ENCODE assay signal across 19 cellular contexts in genomic region chr6:43788305-43788704, GRCh38. TPM values are rescaled to one million over a fixed set of nuclear protein-coding genes. Genes with fewer than 3 reads are reported as not detected.
A peak's percentile ranks its signal among the peaks of the same experiment; 100 is the strongest.
DNase-seq lines count a peak whose midpoint lies in the region; ATAC-seq, FAIRE-seq and TF ChIP-seq lines count a peak whose summit lies in the region.
"Had no signal": no experiment of that assay in that cellular context is flagged by ENCODE, and none has a peak within 500 bp of the region (broad histone marks: within the 10 kb centered on the region; RNA-seq: fewer than 3 reads in every experiment).

No MANE protein-coding gene starts in this region.

- H3K79me1 ChIP-seq in mesenchymal stem cell (replicated peaks; ENCODE audit: low read length, poor library complexity, severe bottlenecking), result peaks cover 17% of the 10 kb centered on the region

- peak overlapping the region in 1 of 2 experiments; percentile 15 for H2BK12ac ChIP-seq in mesenchymal stem cell (ENCODE audit: low read length in 2 of 2)

- no peak for TF ChIP-seq CTCF in A549 (IDR thresholded peaks at IDR 0.05)
- no peak for TF ChIP-seq CTCF in HCT116 (IDR thresholded peaks at IDR 0.05 in 2 of 3, conservative IDR thresholded peaks at IDR 0.05 in 1 of 3; ENCODE audit: borderline replicate concordance in 1 of 3, insufficient read depth in 1 of 3, low read depth in 2 of 3, low read length in 2 of 3)
- TF ChIP-seq CTCF in GM12878 (IDR thresholded peaks at IDR 0.05 in 2 of 3, conservative IDR thresholded peaks at IDR 0.05 in 1 of 3; ENCODE audit: control insufficient read depth in 2 of 3, extremely low read depth in 1 of 3, insufficient read depth in 1 of 3, low read depth in 3 of 3, low read length in 3 of 3), result no peak
- TF ChIP-seq CTCF in GM13976 (IDR thresholded peaks at IDR 0.05; ENCODE audit: borderline replicate concordance, control extremely low read depth, extremely low read depth, insufficient read depth, missing control alignments), result no peak

- no peak overlapping the region for H2BK5ac ChIP-seq in mesenchymal stem cell (ENCODE audit: low read depth, low read length, poor library complexity, severe bottlenecking)

- H3K36me3 ChIP-seq in HCT116 (ENCODE audit: control insufficient read depth in 1 of 2, insufficient read depth in 2 of 2, low read length in 2 of 2) (peaks cover 8 to 28% of the 10 kb centered on the region in 2 experiments; a peak in 2 of 4 replicates), GM12878 (ENCODE audit: control insufficient read depth in 2 of 2, insufficient read depth in 2 of 2, low read length in 1 of 2) (peaks cover 6 to 9% of the 10 kb centered on the region in 2 experiments), mesenchymal stem cell (ENCODE audit: control insufficient read depth in 1 of 2, insufficient read depth in 2 of 2, low read depth in 1 of 2, low read length in 2 of 2) (peaks cover 29 to 37% of the 10 kb centered on the region in 2 experiments)

- H3K27me3 ChIP-seq in HCT116 (ENCODE audit: insufficient read depth, low read length) (no peaks in the 10 kb centered on the region), GM12878 (replicated peaks in 1 of 2; ENCODE audit: control insufficient read depth in 2 of 2, insufficient read depth in 2 of 2, low read length in 1 of 2) (no peaks in the 10 kb centered on the region), mesenchymal stem cell (ENCODE audit: control insufficient read depth in 1 of 2, insufficient read depth in 1 of 2, low read length in 2 of 2) (no peaks in the 10 kb centered on the region)

- H2BK15ac ChIP-seq in mesenchymal stem cell (ENCODE audit: low read depth, poor library complexity, severe bottlenecking), result no peak overlapping the region

- no peak overlapping the region for H3K4ac ChIP-seq in mesenchymal stem cell (ENCODE audit: low read depth in 1 of 2, low read length in 2 of 2)

- H3K9ac ChIP-seq in HCT116 (ENCODE audit: low read length) (no peak overlapping the region), GM12878 (ENCODE audit: control insufficient read depth, insufficient read depth, low read length) (no peak overlapping the region), mesenchymal stem cell (ENCODE audit: low read length) (no peak overlapping the region)

- H2AK5ac ChIP-seq in mesenchymal stem cell (ENCODE audit: low read length, severe bottlenecking), result no peak overlapping the region

- H3K18ac ChIP-seq in mesenchymal stem cell (ENCODE audit: low read depth in 1 of 2, low read length in 2 of 2), result no peak overlapping the region

- H3K4me1 ChIP-seq in A549 (no peaks in the 10 kb centered on the region), HCT116 (ENCODE audit: control insufficient read depth in 1 of 2, insufficient read depth in 2 of 2, low read length in 2 of 2) (no peaks in the 10 kb centered on the region), GM12878 (ENCODE audit: control insufficient read depth, insufficient read depth, low read length) (no peaks in the 10 kb centered on the region), mesenchymal stem cell (ENCODE audit: control insufficient read depth, insufficient read depth, low read depth, low read length) (no peaks in the 10 kb centered on the region)

- in situ Hi-C loops in GM12878 (cut with MboI) (no loop called here), GM13976 (cut with MboI; ENCODE audit: low sequenced_read_pairs, unreplicated experiment) (no loop called here)

- TF ChIP-seq EP300 in A549 (IDR thresholded peaks at IDR 0.05) (no peak), GM12878 (IDR thresholded peaks at IDR 0.05; ENCODE audit: borderline replicate concordance in 1 of 2, control insufficient read depth in 1 of 2, low read depth in 2 of 2, low read length in 2 of 2) (no peak)

- H4K20me1 ChIP-seq in HCT116 (ENCODE audit: insufficient read depth) (no peaks in the 10 kb centered on the region), GM12878 (ENCODE audit: control insufficient read depth, insufficient read depth) (no peaks in the 10 kb centered on the region)

- DNase-seq in A549 (ENCODE audit: low read depth in 1 of 2, low spot score in 1 of 2) (no peak), HCT116 (ENCODE audit: low read depth, low spot score) (no peak), GM12878 (ENCODE audit: low read depth, low spot score) (no peak), mesenchymal stem cell (no peak), SW 1271 (lab: John Stamatoyannopoulos, UW) (no peak), GM13976 (ENCODE audit: low spot score) (no peak)
- DNase-seq: CD4-positive, CD25-positive, alpha-beta regulatory T cell; DMS 273 treated with DMSO at 0.1 percent for 48 hours; DMS79 treated with DMSO at 0.1 percent for 48 hours; NCI-H1092; NCI-H1436; NCI-H1930; NCI-H2227 treated with DMSO at 0.1 percent for 48 hours; NCI-H510A; NCI-H774 had no signal

- H2AFZ ChIP-seq in HCT116 (ENCODE audit: low read depth, low read length, poor library complexity, severe bottlenecking) (no peak overlapping the region), GM12878 (ENCODE audit: control insufficient read depth, low read depth, low read length) (no peak overlapping the region), mesenchymal stem cell (ENCODE audit: low read depth, low read length) (no peak overlapping the region)
- H2AFZ ChIP-seq: GM23338 had no signal

- CTCF ChIA-PET in A549 (lab: Yijun Ruan, JAX) (interaction anchor here (1.9 kb wide), 1 partner anchor 18 kb away, joined by 6 read pairs; the partner anchor contains the start of gene VEGFA), HCT116 (lab: Charles Lee) (interaction anchor here (1.7 kb wide), 2 partner anchors 18 to 164 kb away, joined by 3 to 8 read pairs; partner anchors contain the start of gene VEGFA), GM12878 (lab: Yijun Ruan, JAX) (interaction anchor here (2.0 kb wide), 1 partner anchor 14 kb away, joined by 4 read pairs; no protein-coding TSS in a partner anchor)

- no peaks in the 10 kb centered on the region for H3K9me2 ChIP-seq in HCT116 (ENCODE audit: insufficient read depth)

- no peaks in the 10 kb centered on the region for H3K79me2 ChIP-seq in HCT116 (ENCODE audit: insufficient read depth, low read length)
- H3K79me2 ChIP-seq in GM12878 (ENCODE audit: control insufficient read depth, insufficient read depth, low read length), result no peaks in the 10 kb centered on the region

- H3K9me3 ChIP-seq in A549, result no peaks in the 10 kb centered on the region
- no peaks in the 10 kb centered on the region for H3K9me3 ChIP-seq in HCT116 (ENCODE audit: control insufficient read depth in 1 of 2, insufficient read depth in 1 of 2, low read depth in 1 of 2, low read length in 2 of 2)
- no peaks in the 10 kb centered on the region for H3K9me3 ChIP-seq in GM12878 (replicated peaks; ENCODE audit: control insufficient read depth, insufficient read depth, low read length)
- H3K9me3 ChIP-seq in mesenchymal stem cell (ENCODE audit: control insufficient read depth, low read length), result no peaks in the 10 kb centered on the region

- peak overlapping the region; percentile 34 for H4K91ac ChIP-seq in mesenchymal stem cell (ENCODE audit: low read length)

- H3K23ac ChIP-seq in mesenchymal stem cell (ENCODE audit: low read length in 2 of 2), result no peak overlapping the region

- H3K14ac ChIP-seq in mesenchymal stem cell (ENCODE audit: low read length in 2 of 2), result peak overlapping the region in 1 of 2 experiments; percentile 44

- H4K8ac ChIP-seq in mesenchymal stem cell (ENCODE audit: low read length), result no peak overlapping the region

- RAD21 ChIA-PET in HCT116 (lab: Charles Lee; ENCODE audit: low non-redundant PET in 1 of 2, low total read pairs in 2 of 2, uncharacterized antibody in 2 of 2, unreplicated experiment in 2 of 2) (interaction anchor here in 1 of 2 experiments (0.7 kb wide), 1 partner anchor 166 kb away, joined by 7 read pairs; no protein-coding TSS in a partner anchor), GM12878 (lab: Charles Lee; ENCODE audit: unreplicated experiment) (interaction anchor here (0.7 kb wide), 2 partner anchors 150 to 198 kb away, joined by 3 to 4 read pairs; no protein-coding TSS in a partner anchor)

- no peak overlapping the region for H3K27ac ChIP-seq in A549
- no peak overlapping the region for H3K27ac ChIP-seq in HCT116 (ENCODE audit: low read depth, low read length)
- no peak overlapping the region for H3K27ac ChIP-seq in GM12878 (ENCODE audit: control insufficient read depth, insufficient read depth)
- no peak overlapping the region for H3K27ac ChIP-seq in mesenchymal stem cell (ENCODE audit: low read length, poor library complexity, severe bottlenecking)

- H3K4me2 ChIP-seq in A549 (no peak overlapping the region), HCT116 (ENCODE audit: low read length) (no peak overlapping the region), GM12878 (ENCODE audit: control insufficient read depth, insufficient read depth) (no peak overlapping the region), mesenchymal stem cell (ENCODE audit: low read length, poor library complexity, severe bottlenecking) (no peak overlapping the region)
- H3K4me2 ChIP-seq: GM23338 had no signal

- ATAC-seq in A549, result no peak
- no peak for ATAC-seq in HCT116
- ATAC-seq in GM12878, result no peak
- no peak for ATAC-seq in GM21737 (IDR thresholded peaks at IDR 0.05; ENCODE audit: unreplicated experiment)
- ATAC-seq in HG03039 (IDR thresholded peaks at IDR 0.05; ENCODE audit: unreplicated experiment), result no peak

- WGBS in A549 (ENCODE audit: missing lambda C conversion rate), result 88% methylated on average over 5 of the region's 5 CpGs
- WGBS in GM12878 (ENCODE audit: insufficient coverage, insufficient replicate concordance, low lambda C conversion rate, missing lambda C conversion rate), result 72% methylated on average over 5 of the region's 5 CpGs
- WGBS in mesenchymal stem cell, result 96% methylated on average over 4 of the region's 5 CpGs

- FAIRE-seq in A549 (lab: Jason Lieb, UNC), result no peak
- FAIRE-seq in GM12878 (lab: Jason Lieb, UNC), result no peak
- FAIRE-seq: A204.1 had no signal

- intact Hi-C loops in HCT116 (cut with micrococcal nuclease), result no loop called here
- intact Hi-C loops in GM12878 (cut with micrococcal nuclease; ENCODE audit: unreplicated experiment), result no loop called here

- POLR2A ChIA-PET in A549 (lab: Yijun Ruan, JAX) (no interaction called here), HCT116 (lab: Charles Lee) (interaction anchor here (0.7 to 1.5 kb wide), 2 partner anchors 18 to 47 kb away, joined by 3 to 6 read pairs; partner anchors contain the start of gene VEGFA), GM12878 (lab: Charles Lee) (interaction anchor here (0.7 to 0.8 kb wide), 3 partner anchors 9 to 94 kb away, joined by 3 to 4 read pairs (median 4); no protein-coding TSS in a partner anchor)

- H3K4me3 ChIP-seq in A549 (no peak overlapping the region), HCT116 (replicated peaks in 1 of 2; ENCODE audit: low read depth in 1 of 2, low read length in 2 of 2) (no peak overlapping the region), GM12878 (no peak overlapping the region), mesenchymal stem cell (ENCODE audit: insufficient read depth in 1 of 2, low read depth in 1 of 2, low read length in 2 of 2) (no peak overlapping the region)
- H3K4me3 ChIP-seq: GM23338 had no signal

- TF ChIP-seq POLR2A in A549 (IDR thresholded peaks at IDR 0.05; ENCODE audit: low read length) (no peak), HCT116 (IDR thresholded peaks at IDR 0.05; ENCODE audit: borderline replicate concordance, extremely low read depth, insufficient read depth, insufficient read length) (no peak), GM12878 (IDR thresholded peaks at IDR 0.05; ENCODE audit: low read depth, low read length) (no peak)

- TSS peak; percentile 3 for BruUV-seq in HCT116 (replicated peaks; lab: Mats Ljungman, UMichigan)
- BruUV-seq in GM12878 (replicated peaks; lab: Mats Ljungman, UMichigan), result no TSS peak

- no peak for TF ChIP-seq RAD21 in A549 (conservative IDR thresholded peaks at IDR 0.05 in 1 of 2, IDR thresholded peaks at IDR 0.05 in 1 of 2)
- no peak for TF ChIP-seq RAD21 in HCT116 (IDR thresholded peaks at IDR 0.05; ENCODE audit: low read depth)
- no peak for TF ChIP-seq RAD21 in GM12878 (IDR thresholded peaks at IDR 0.05; ENCODE audit: insufficient read depth, low read depth, low read length)

- no peak overlapping the region for H2BK120ac ChIP-seq in mesenchymal stem cell (ENCODE audit: low read depth, low read length)

- SMC1A ChIA-PET in GM12878 (lab: Charles Lee; ENCODE audit: uncharacterized antibody, unreplicated experiment), result no interaction called here

RNA-seq across cellular contexts. Expression of gene VEGFA, which starts 18.3 kb away (rescaled TPM):
- polyA plus RNA-seq in A549 (2011; rRNA removed) (83.7 and 101 TPM in 2 replicates), A549 (2017; fragmentation: RNase III; extraction: RNeasy Plus Mini Kit Qiagen cat#74134 plus additional on column Dnase treatment) (35.4 to 41.1 TPM (median 35.8 TPM) in 3 replicates), GM12878 (2011; rRNA removed) (86.0 and 140 TPM in 2 replicates), GM12878 (2014; fragmentation: Illumina TruSeq; extraction: Trizol) (18.1 and 22.4 TPM in 2 replicates), GM12878 (2014; fragmentation: Nextera tagmentation; extraction: Ambion mirVana) (1 to 10 TPM; 2.9 to 4.3 TPM), GM12878 (2014; rRNA removed) (25.6 and 27.2 TPM in 2 replicates), GM12878 (2016; fragmentation: Nextera tagmentation; extraction: Ambion mirVana) (1 to 10 TPM in 1 of 2 experiments, under 1 TPM in 1; 0.96 to 1.3 TPM)
- polyA plus RNA-seq in A549 (2012; cell fraction: cytosol; rRNA removed), result 71.6 and 78.6 TPM in 2 replicates
- polyA plus RNA-seq in A549 (2012; cell fraction: nucleus; rRNA removed), result 87.2 and 111 TPM in 2 replicates
- polyA minus RNA-seq in A549 (2011; rRNA and poly(A)+ RNA removed), result 125 and 135 TPM in 2 replicates
- total RNA-seq in HCT116 (2021; ENCODE audit: unreplicated experiment) (112 TPM), GM12878 (2014; rRNA removed) (23.2 and 26.8 TPM in 2 replicates), GM12878 (2014; rRNA removed; fragmentation: Illumina TruSeq; extraction: Trizol) (11.1 and 11.4 TPM in 2 replicates), GM12878 (2021) (24.5 and 29.5 TPM in 2 replicates)
- 196 and 304 TPM in 2 replicates for polyA plus RNA-seq in HCT116 (2012)
- 183 and 202 TPM in 2 replicates for total RNA-seq in GM12878 (2013; cell fraction: nucleolus; rRNA removed)
- 53.3 TPM for polyA plus RNA-seq in GM12878 (2011; ENCODE audit: low read depth)
- polyA plus RNA-seq in GM12878 (2011; cell fraction: cytosol; rRNA removed), result 139 and 149 TPM in 2 replicates
- polyA plus RNA-seq in GM12878 (2011; cell fraction: nucleus; rRNA removed), result 331 and 548 TPM in 2 replicates
- polyA plus RNA-seq in GM12878 (2012), result 77.6 and 104 TPM in 2 replicates
- 232 and 237 TPM in 2 replicates for polyA minus RNA-seq in GM12878 (2011; rRNA and poly(A)+ RNA removed)
- polyA minus RNA-seq in GM12878 (2011; cell fraction: cytosol; rRNA and poly(A)+ RNA removed), result 38.4 and 39.6 TPM in 2 replicates
- polyA minus RNA-seq in GM12878 (2011; cell fraction: nucleus; rRNA and poly(A)+ RNA removed), result 127 and 145 TPM in 2 replicates
- 94.9 TPM for polyA plus RNA-seq in mesenchymal stem cell (2013, experiment 1 of 2)
- 89.3 TPM for polyA plus RNA-seq in mesenchymal stem cell (2013, experiment 2 of 2)

Comparison
In these comparisons a context has a peak if more than half of its experiments do, and no peak if none do; other contexts are left out.
1. Of the 24 proteins assayed by ChIP-seq in both GM12878 and A549: peak only in GM12878: none; only in A549: KDM1A; in both: none; in neither: 23.